8 cellular contexts compared by ENCODE assay signal in the genomic region with DNA sequence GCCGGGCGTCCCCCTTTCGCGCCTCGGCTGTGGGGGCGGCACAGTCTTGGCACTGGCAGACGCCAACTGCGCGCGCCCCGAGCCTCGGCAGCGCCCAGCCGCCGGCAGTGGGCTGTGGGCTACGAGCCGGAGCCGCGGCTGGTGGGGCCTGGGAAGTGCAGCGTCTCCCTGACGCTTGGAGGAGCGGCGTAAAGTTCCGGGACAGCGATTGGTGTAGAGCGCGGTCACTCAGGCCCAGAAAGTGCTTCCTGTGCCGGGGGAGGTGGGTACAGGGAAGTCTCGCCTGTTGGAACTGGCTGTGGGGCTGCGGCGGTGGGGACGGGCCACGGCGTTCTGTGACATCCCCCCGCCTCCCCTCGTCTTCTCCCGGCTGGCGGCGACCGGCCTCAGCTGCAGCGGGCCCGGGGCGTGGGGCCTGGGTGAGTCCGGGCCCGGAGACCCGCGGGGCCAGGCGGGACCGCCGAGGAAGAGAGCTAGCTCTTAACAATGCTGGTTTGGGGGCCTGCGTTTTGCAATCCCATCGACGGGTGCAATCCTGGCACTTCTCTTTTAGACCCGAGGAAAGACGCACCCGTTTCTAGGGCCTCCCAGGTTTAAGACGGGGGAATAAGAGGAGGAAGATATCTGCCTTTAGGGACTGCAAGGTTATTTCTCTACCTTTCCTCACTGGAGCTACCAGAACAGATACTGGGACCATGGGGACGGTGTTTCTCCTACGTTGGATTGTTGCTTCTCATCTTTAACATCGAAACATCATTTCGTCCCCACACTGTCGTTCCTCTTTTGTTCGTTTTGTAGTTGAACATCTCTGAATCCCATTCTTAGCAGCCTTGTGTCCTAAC. TPM values are rescaled to one million over a fixed set of nuclear protein-coding genes. Genes with fewer than 3 reads are reported as not detected.
DNase-seq lines count a peak whose midpoint lies in the region; ATAC-seq and TF ChIP-seq lines count a peak whose summit lies in the region.

RWDD4 (minus strand) TSS at position 157 of the 842 bp plus-strand sequence. CDS start 233 bp downstream, outside the sequence.
TRAPPC11 (plus strand) TSS at position 265 of the 842 bp plus-strand sequence. CDS start 4,575 bp downstream, outside the sequence.

- H3K4me3 ChIP-seq in left ventricle myocardium inferior = peak within 1 kb of the TSS; percentile 94
- H3K4me3 ChIP-seq in prostate gland = peak within 1 kb of the TSS; percentile 69 to 90
- H3K4me3 ChIP-seq in urinary bladder (ENCODE audit: low read depth, low read length) = peak within 1 kb of the TSS; percentile 69

- H3K9me3 ChIP-seq in left ventricle myocardium inferior (replicated peaks) (no peaks in the 10 kb centered on the region), prostate gland (no peaks in the 10 kb centered on the region)

- peak within 1 kb of the TSS; percentile 96 for H3K27ac Mint-ChIP-seq in T-helper 1 cell treated with Interleukin-12 subunit alpha and Interleukin-12 subunit beta and Interleukin-4 antibody, amounts not matched to agents 30 μg/mL and 1 μg/mL, for 36 hours

- intact Hi-C loops in left ventricle myocardium inferior (cut with micrococcal nuclease) = no loop called here
- intact Hi-C loops in prostate gland (cut with DNase I) = loop anchor here (2.0 kb wide), 1 partner anchor 154 kb away; the partner anchor contains the start of gene ING2

- H3K4me1 ChIP-seq in left ventricle myocardium inferior (peaks cover 36% of the 10 kb centered on the region), prostate gland (replicated peaks) (no peaks in the 10 kb centered on the region), urinary bladder (ENCODE audit: insufficient read depth) (peaks cover 2% of the 10 kb centered on the region)

- H3K9me3 Mint-ChIP-seq in T-helper 1 cell treated with Interleukin-12 subunit alpha and Interleukin-12 subunit beta and Interleukin-4 antibody, amounts not matched to agents 30 μg/mL and 1 μg/mL, for 36 hours = no peaks in the 10 kb centered on the region

- in situ Hi-C loops in GM13977 (cut with MboI; ENCODE audit: low pct_unique_long_range_greater_than_20kb, low sequenced_read_pairs, unreplicated experiment) = no loop called here

- H3K27ac ChIP-seq in left ventricle myocardium inferior (replicated peaks) (peak within 1 kb of the TSS; percentile 95), prostate gland (peak within 1 kb of the TSS; percentile 88 to 93), urinary bladder (ENCODE audit: low read depth) (peak within 1 kb of the TSS; percentile 85)

- H3K4me1 Mint-ChIP-seq in T-helper 1 cell treated with Interleukin-12 subunit alpha and Interleukin-12 subunit beta and Interleukin-4 antibody, amounts not matched to agents 30 μg/mL and 1 μg/mL, for 36 hours (ENCODE audit: low read depth) = peaks cover 28% of the 10 kb centered on the region

- peak; percentile 99 for ATAC-seq in HG02884 (IDR thresholded peaks at IDR 0.05; ENCODE audit: unreplicated experiment)

- H3K4me3 Mint-ChIP-seq in T-helper 1 cell treated with Interleukin-12 subunit alpha and Interleukin-12 subunit beta and Interleukin-4 antibody, amounts not matched to agents 30 μg/mL and 1 μg/mL, for 36 hours = peak within 1 kb of the TSS; percentile 98

- peak; percentile 91 for TF ChIP-seq POLR2A in prostate gland (IDR thresholded peaks at IDR 0.05)

- H3K36me3 Mint-ChIP-seq in T-helper 1 cell treated with Interleukin-12 subunit alpha and Interleukin-12 subunit beta and Interleukin-4 antibody, amounts not matched to agents 30 μg/mL and 1 μg/mL, for 36 hours (ENCODE audit: low read depth) = peaks cover 6% of the 10 kb centered on the region

- under 1% methylated on average over 36 of the region's 63 CpGs for WGBS in prostate gland
- WGBS in urinary bladder = under 1% methylated on average over 57 of the region's 63 CpGs

- DNase-seq in GM13977 (ENCODE audit: low spot score) (peak; percentile 99), NCI-H1694 (lab: John Stamatoyannopoulos, UW) (peak; percentile 93), amygdala (lab: John Stamatoyannopoulos, UW) (peak; percentile 53 to 98 (median 93)), left ventricle myocardium inferior (peak; percentile 99), prostate gland (ENCODE audit: low spot score) (peak; percentile 98)

- H3K27me3 Mint-ChIP-seq in T-helper 1 cell treated with Interleukin-12 subunit alpha and Interleukin-12 subunit beta and Interleukin-4 antibody, amounts not matched to agents 30 μg/mL and 1 μg/mL, for 36 hours (ENCODE audit: low read depth) = no peaks in the 10 kb centered on the region

- H3K27me3 ChIP-seq in left ventricle myocardium inferior (ENCODE audit: low read depth) (no peaks in the 10 kb centered on the region), prostate gland (replicated peaks; ENCODE audit: insufficient read depth) (no peaks in the 10 kb centered on the region)

- TF ChIP-seq CTCF in GM13977 (IDR thresholded peaks at IDR 0.05; ENCODE audit: extremely low read depth, insufficient read depth, missing control alignments) = peak; percentile 0
- peak; percentile 50 for TF ChIP-seq CTCF in left ventricle myocardium inferior (IDR thresholded peaks at IDR 0.05; ENCODE audit: borderline replicate concordance)
- TF ChIP-seq CTCF in prostate gland (IDR thresholded peaks at IDR 0.05) = peak in 2 of 4 experiments; percentile 67 to 77

- peaks cover 13% of the 10 kb centered on the region for H3K36me3 ChIP-seq in left ventricle myocardium inferior
- no peaks in the 10 kb centered on the region for H3K36me3 ChIP-seq in prostate gland
- H3K36me3 ChIP-seq in urinary bladder (ENCODE audit: insufficient read depth) = peaks cover under 1% of the 10 kb centered on the region

RNA-seq across cellular contexts. Expression of gene RWDD4, which starts in this region (rescaled TPM):
- total RNA-seq in left ventricle myocardium inferior = 18.0 TPM
- total RNA-seq in prostate gland = 10 to 100 TPM; 24.4 to 27.6 TPM
- 31.4 TPM for total RNA-seq in urinary bladder
- 18.0 TPM for polyA plus RNA-seq in urinary bladder

RNA-seq across cellular contexts. Expression of gene TRAPPC11, which starts in this region (rescaled TPM):
- total RNA-seq in left ventricle myocardium inferior = 20.5 TPM
- total RNA-seq in prostate gland = 10 to 100 TPM; 27.6 to 34.5 TPM
- total RNA-seq in urinary bladder = 83.5 TPM
- 19.3 TPM for polyA plus RNA-seq in urinary bladder

Comparison
In these comparisons a context has a peak if more than half of its experiments do, and no peak if none do; other contexts are left out.
1. Peak in every context shown above with its lines: DNase-seq, ATAC-seq, H3K4me3 ChIP-seq and H3K27ac ChIP-seq.